Comparison of ENCODE assay signal across 19 cellular contexts in genomic region chr4:7758444-7758815, GRCh38.
DNase-seq lines count a peak whose midpoint lies in the region; ATAC-seq lines count a peak whose summit lies in the region.
"Had no signal": no experiment of that assay in that cellular context is flagged by ENCODE, and none has a peak within 500 bp of the region (broad histone marks: within the 10 kb centered on the region; RNA-seq: fewer than 3 reads in every experiment).

No MANE protein-coding gene starts in this region.

- intact Hi-C loops in activated CD4-positive, alpha-beta T cell treated with anti-CD3 and anti-CD28 coated beads, Interleukin-2, amount 10 ng/mL, durations not matched to agents 24 days and 14 days (cut with micrococcal nuclease), result loop anchor here (5.0 kb wide), 2 partner anchors 106 to 209 kb away; no protein-coding TSS in a partner anchor
- intact Hi-C loops in activated T-helper 1 cell treated with anti-CD3 and anti-CD28 coated beads, Interleukin-12 subunit alpha, Interleukin-12 subunit beta, Interleukin-2, Interleukin-4 antibody, amounts not matched to agents 30 ng/mL and 10 ng/mL and 1 ng/mL, durations not matched to agents 14 hours and 24 hours and 36 hours (cut with micrococcal nuclease), result loop anchor here (2.0 to 5.0 kb wide), 3 partner anchors 22 to 204 kb away; no protein-coding TSS in a partner anchor

- H3K27ac ChIP-seq in CD4-positive, CD25-positive, alpha-beta regulatory T cell (ENCODE audit: insufficient read depth, low read length, poor library complexity, severe bottlenecking), result peak overlapping the region; percentile 71
- H3K27ac ChIP-seq: HL-60, neutrophil, SK-N-MC had no signal

- H3K27ac Mint-ChIP-seq in activated CD4-positive, alpha-beta T cell treated with anti-CD3 and anti-CD28 coated beads, Interleukin-2, amount 10 ng/mL, durations not matched to agents 24 days and 14 days, result peak overlapping the region; percentile 71
- H3K27ac Mint-ChIP-seq in CD4-positive, CD25-positive, alpha-beta regulatory T cell, result peak overlapping the region; percentile 65 to 94 (median 70)
- H3K27ac Mint-ChIP-seq in activated T-helper 1 cell treated with anti-CD3 and anti-CD28 coated beads, Interleukin-12 subunit alpha, Interleukin-12 subunit beta, Interleukin-2, Interleukin-4 antibody, amounts not matched to agents 30 ng/mL and 10 ng/mL and 1 ng/mL, durations not matched to agents 14 hours and 24 hours and 36 hours, result peak overlapping the region; percentile 10

- no peaks in the 10 kb centered on the region for H3K9me3 Mint-ChIP-seq in activated CD4-positive, alpha-beta T cell treated with anti-CD3 and anti-CD28 coated beads, Interleukin-2, amount 10 ng/mL, durations not matched to agents 24 days and 14 days
- no peaks in the 10 kb centered on the region for H3K9me3 Mint-ChIP-seq in CD4-positive, CD25-positive, alpha-beta regulatory T cell
- no peaks in the 10 kb centered on the region for H3K9me3 Mint-ChIP-seq in activated T-helper 1 cell treated with anti-CD3 and anti-CD28 coated beads, Interleukin-12 subunit alpha, Interleukin-12 subunit beta, Interleukin-2, Interleukin-4 antibody, amounts not matched to agents 30 ng/mL and 10 ng/mL and 1 ng/mL, durations not matched to agents 14 hours and 24 hours and 36 hours
- H3K9me3 Mint-ChIP-seq: activated naive CD8-positive, alpha-beta T cell treated with anti-CD3 and anti-CD28 coated beads, Interleukin-2, amount 10 ng/mL, durations not matched to agents 7 days and 5 days had no signal

- peaks cover 17% of the 10 kb centered on the region for H3K4me1 ChIP-seq in CD4-positive, CD25-positive, alpha-beta regulatory T cell (ENCODE audit: control insufficient read depth, insufficient read depth, low read length, poor library complexity, severe bottlenecking)
- H3K4me1 ChIP-seq: breast epithelium, stomach had no signal

- no peak for ATAC-seq in CD4-positive, CD25-positive, alpha-beta regulatory T cell (ENCODE audit: low read depth in 2 of 2)
- no peak for ATAC-seq in GM21390 (IDR thresholded peaks at IDR 0.05; ENCODE audit: unreplicated experiment)

- no peaks in the 10 kb centered on the region for H3K27me3 ChIP-seq in CD4-positive, CD25-positive, alpha-beta regulatory T cell (ENCODE audit: control insufficient read depth, insufficient read depth, low read length)
- H3K27me3 ChIP-seq: breast epithelium, neutrophil, stomach, uterus had no signal

- peaks cover 30% of the 10 kb centered on the region for H3K4me1 Mint-ChIP-seq in activated CD4-positive, alpha-beta T cell treated with anti-CD3 and anti-CD28 coated beads, Interleukin-2, amount 10 ng/mL, durations not matched to agents 24 days and 14 days
- H3K4me1 Mint-ChIP-seq in CD4-positive, CD25-positive, alpha-beta regulatory T cell, result peaks cover 5 to 33% (median 15%) of the 10 kb centered on the region in 4 donors
- peaks cover 43% of the 10 kb centered on the region for H3K4me1 Mint-ChIP-seq in activated T-helper 1 cell treated with anti-CD3 and anti-CD28 coated beads, Interleukin-12 subunit alpha, Interleukin-12 subunit beta, Interleukin-2, Interleukin-4 antibody, amounts not matched to agents 30 ng/mL and 10 ng/mL and 1 ng/mL, durations not matched to agents 14 hours and 24 hours and 36 hours (ENCODE audit: low read depth)

- H3K4me3 Mint-ChIP-seq in activated CD4-positive, alpha-beta T cell treated with anti-CD3 and anti-CD28 coated beads, Interleukin-2, amount 10 ng/mL, durations not matched to agents 24 days and 14 days, result peak overlapping the region; percentile 15
- H3K4me3 Mint-ChIP-seq in CD4-positive, CD25-positive, alpha-beta regulatory T cell, result peak overlapping the region in 1 of 4 donors; percentile 41
- peak overlapping the region; percentile 35 for H3K4me3 Mint-ChIP-seq in activated T-helper 1 cell treated with anti-CD3 and anti-CD28 coated beads, Interleukin-12 subunit alpha, Interleukin-12 subunit beta, Interleukin-2, Interleukin-4 antibody, amounts not matched to agents 30 ng/mL and 10 ng/mL and 1 ng/mL, durations not matched to agents 14 hours and 24 hours and 36 hours

- H3K27me3 Mint-ChIP-seq in activated CD4-positive, alpha-beta T cell treated with anti-CD3 and anti-CD28 coated beads, Interleukin-2, amount 10 ng/mL, durations not matched to agents 24 days and 14 days, result no peaks in the 10 kb centered on the region
- H3K27me3 Mint-ChIP-seq in CD4-positive, CD25-positive, alpha-beta regulatory T cell, result peaks cover 6% of the 10 kb centered on the region
- no peaks in the 10 kb centered on the region for H3K27me3 Mint-ChIP-seq in activated T-helper 1 cell treated with anti-CD3 and anti-CD28 coated beads, Interleukin-12 subunit alpha, Interleukin-12 subunit beta, Interleukin-2, Interleukin-4 antibody, amounts not matched to agents 30 ng/mL and 10 ng/mL and 1 ng/mL, durations not matched to agents 14 hours and 24 hours and 36 hours (ENCODE audit: insufficient read depth)
- H3K27me3 Mint-ChIP-seq: activated naive CD8-positive, alpha-beta T cell treated with anti-CD3 and anti-CD28 coated beads, Interleukin-2, amount 10 ng/mL, durations not matched to agents 7 days and 5 days had no signal

- no peak for DNase-seq in activated CD4-positive, alpha-beta T cell treated with anti-CD3 and anti-CD28 coated beads, Interleukin-2, amount 10 ng/mL, durations not matched to agents 24 days and 14 days
- no peak for DNase-seq in activated CD4-positive, alpha-beta T cell treated with anti-CD3 and anti-CD28 coated beads for 4 hours
- DNase-seq in CD4-positive, CD25-positive, alpha-beta regulatory T cell, result no peak
- DNase-seq in activated T-helper 1 cell treated with anti-CD3 and anti-CD28 coated beads, Interleukin-12 subunit alpha, Interleukin-12 subunit beta, Interleukin-2, Interleukin-4 antibody, amounts not matched to agents 30 ng/mL and 10 ng/mL and 1 ng/mL, durations not matched to agents 14 hours and 24 hours and 36 hours (ENCODE audit: low spot score), result no peak
- peak; percentile 82 for DNase-seq in left kidney (ENCODE audit: low read depth, low spot score)
- no peak for DNase-seq in COLO829 (ENCODE audit: low spot score)
- DNase-seq in NCI-H1092 (lab: John Stamatoyannopoulos, UW), result no peak
- DNase-seq: activated naive CD8-positive, alpha-beta T cell treated with anti-CD3 and anti-CD28 coated beads, Interleukin-2, amount 10 ng/mL, durations not matched to agents 7 days and 5 days; esophagus squamous epithelium; mesendoderm; NCI-H2081; NCI-H524; stomach had no signal

- H3K4me3 ChIP-seq in CD4-positive, CD25-positive, alpha-beta regulatory T cell (ENCODE audit: low read depth, low read length), result peak overlapping the region; percentile 92
- H3K4me3 ChIP-seq: breast epithelium, SK-N-MC, stomach, uterus had no signal

- no peaks in the 10 kb centered on the region for H3K9me3 ChIP-seq in CD4-positive, CD25-positive, alpha-beta regulatory T cell (ENCODE audit: control insufficient read depth in 2 of 2, low read length in 2 of 2)
- H3K9me3 ChIP-seq: breast epithelium, esophagus squamous epithelium, neutrophil, stomach, uterus had no signal

- peaks cover 6% of the 10 kb centered on the region for H3K36me3 Mint-ChIP-seq in activated CD4-positive, alpha-beta T cell treated with anti-CD3 and anti-CD28 coated beads, Interleukin-2, amount 10 ng/mL, durations not matched to agents 24 days and 14 days (ENCODE audit: low read depth)
- peaks cover 3% of the 10 kb centered on the region for H3K36me3 Mint-ChIP-seq in CD4-positive, CD25-positive, alpha-beta regulatory T cell
- peaks cover 5% of the 10 kb centered on the region for H3K36me3 Mint-ChIP-seq in activated T-helper 1 cell treated with anti-CD3 and anti-CD28 coated beads, Interleukin-12 subunit alpha, Interleukin-12 subunit beta, Interleukin-2, Interleukin-4 antibody, amounts not matched to agents 30 ng/mL and 10 ng/mL and 1 ng/mL, durations not matched to agents 14 hours and 24 hours and 36 hours (ENCODE audit: low read depth)
- H3K36me3 Mint-ChIP-seq: activated naive CD8-positive, alpha-beta T cell treated with anti-CD3 and anti-CD28 coated beads, Interleukin-2, amount 10 ng/mL, durations not matched to agents 7 days and 5 days had no signal

- no peaks in the 10 kb centered on the region for H3K36me3 ChIP-seq in CD4-positive, CD25-positive, alpha-beta regulatory T cell (ENCODE audit: control insufficient read depth, insufficient read depth, low read length)
- H3K36me3 ChIP-seq: breast epithelium, uterus had no signal

Comparison
In these comparisons a context has a peak if more than half of its experiments do, and no peak if none do; other contexts are left out.
1. H3K27ac Mint-ChIP-seq: peak in every context shown above with its lines; median percentile 71 in activated CD4-positive, alpha-beta T cell treated with anti-CD3 and anti-CD28 coated beads, Interleukin-2, amount 10 ng/mL, durations not matched to agents 24 days and 14 days; 70 in CD4-positive, CD25-positive, alpha-beta regulatory T cell; 10 in activated T-helper 1 cell treated with anti-CD3 and anti-CD28 coated beads, Interleukin-12 subunit alpha, Interleukin-12 subunit beta, Interleukin-2, Interleukin-4 antibody, amounts not matched to agents 30 ng/mL and 10 ng/mL and 1 ng/mL, durations not matched to agents 14 hours and 24 hours and 36 hours.